Comparison of ENCODE assay signal across 8 cellular contexts in genomic region chr11:120431633-120432032, GRCh38.
DNase-seq lines count a peak whose midpoint lies in the region; ATAC-seq, FAIRE-seq and TF ChIP-seq lines count a peak whose summit lies in the region.

No MANE protein-coding gene starts in this region.

- DNase-seq in HPDE6-E6E7 (ENCODE audit: extremely low spot score) (peak; percentile 15), K562 (ENCODE audit: extremely low read depth in 1 of 4, low spot score in 3 of 4) (peak; percentile 17 to 41 (median 26)), lower lobe of right lung (no peak), ureter (ENCODE audit: low spot score) (no peak), NCI-H526 (lab: John Stamatoyannopoulos, UW) (no peak)

- TF ChIP-seq RAD21 in K562 (CRISPR knock-in tag; conservative IDR thresholded peaks at IDR 0.05 in 1 of 2, IDR thresholded peaks at IDR 0.05 in 1 of 2), result no peak

- WGBS in K562 (ENCODE audit: insufficient coverage, low coverage, missing lambda C conversion rate), result 86% methylated on average over 3 of the region's 3 CpGs

- H3K79me2 ChIP-seq in K562 (ENCODE audit: control insufficient read depth, insufficient read depth, low read length), result no peaks in the 10 kb centered on the region

- ATAC-seq in K562 (peak; percentile 98), lower lobe of right lung (peak; percentile 54 to 61), HG02884 (IDR thresholded peaks at IDR 0.05; ENCODE audit: unreplicated experiment) (no peak), HG02852 (IDR thresholded peaks at IDR 0.05; ENCODE audit: unreplicated experiment) (no peak)

- no peak overlapping the region for H2AFZ ChIP-seq in K562 (ENCODE audit: low read depth, low read length)

- no TSS peak for BruUV-seq in K562 (replicated peaks; lab: Mats Ljungman, UMichigan)

- H3K36me3 ChIP-seq in K562 (ENCODE audit: control insufficient read depth, insufficient read depth, low read length), result peaks cover 42% of the 10 kb centered on the region
- H3K36me3 ChIP-seq in lower lobe of right lung, result peaks cover 38% of the 10 kb centered on the region

- H3K4me1 ChIP-seq in K562 (replicated peaks in 1 of 2; ENCODE audit: control insufficient read depth in 2 of 2, insufficient read depth in 2 of 2, low read length in 2 of 2), result no peaks in the 10 kb centered on the region; a peak in 1 of 5 replicates
- peaks cover 15% of the 10 kb centered on the region for H3K4me1 ChIP-seq in lower lobe of right lung

- no peak overlapping the region for H3K4me2 ChIP-seq in K562 (ENCODE audit: insufficient read depth, low read length)

- no peaks in the 10 kb centered on the region for H3K9me1 ChIP-seq in K562 (ENCODE audit: control insufficient read depth, insufficient read depth, low read length)

- no peak overlapping the region for H3K27ac ChIP-seq in C4-2B
- H3K27ac ChIP-seq in K562 (ENCODE audit: extremely low read depth, low read depth, low read length), result peak overlapping the region; percentile 2; the same call in 1 of the 3 replicates
- H3K27ac ChIP-seq in lower lobe of right lung, result peak overlapping the region; percentile 48

- POLR2A ChIA-PET in K562 (lab: Yijun Ruan, JAX), result interaction anchor here (1.2 kb wide), 1 partner anchor 9 kb away, joined by 5 read pairs; no protein-coding TSS in a partner anchor

- H3K9me3 ChIP-seq in K562 (replicated peaks; ENCODE audit: control insufficient read depth, insufficient read depth, low read depth, low read length) (no peaks in the 10 kb centered on the region), lower lobe of right lung (no peaks in the 10 kb centered on the region)

- intact Hi-C loops in K562 (cut with micrococcal nuclease) (no loop called here), lower lobe of right lung (cut with DNase I) (no loop called here)

- in situ Hi-C loops in K562 (cut with MboI), result no loop called here

- H3K9ac ChIP-seq in K562 (ENCODE audit: insufficient read depth in 1 of 2, low read depth in 2 of 2, low read length in 2 of 2), result no peak overlapping the region

- CTCF ChIA-PET in K562 (lab: Yijun Ruan, JAX; ENCODE audit: low intra/inter-chr PET ratio), result no interaction called here

- no peak for TF ChIP-seq EP300 in K562 (IDR thresholded peaks at IDR 0.05; ENCODE audit: low read length)

- H3K4me3 ChIP-seq in K562 (no peak overlapping the region), lower lobe of right lung (no peak overlapping the region)

- TF ChIP-seq POLR2A in K562 (conservative IDR thresholded peaks at IDR 0.05), result no peak

- no peaks in the 10 kb centered on the region for H3K27me3 ChIP-seq in K562 (ENCODE audit: control insufficient read depth in 2 of 2, insufficient read depth in 2 of 2, low read length in 2 of 2)
- H3K27me3 ChIP-seq in lower lobe of right lung (ENCODE audit: low read depth), result no peaks in the 10 kb centered on the region

- peak; percentile 55 for FAIRE-seq in K562 (lab: Jason Lieb, UNC)

- TF ChIP-seq CTCF in C4-2B (conservative IDR thresholded peaks at IDR 0.05) (peak; percentile 34), K562 (IDR thresholded peaks at IDR 0.05 in 2 of 3, conservative IDR thresholded peaks at IDR 0.05 in 1 of 3; ENCODE audit: insufficient read depth in 2 of 3, low read depth in 1 of 3, low read length in 3 of 3) (peak; percentile 40 to 54 (median 49); a peak in 5 of 6 replicates), lower lobe of right lung (IDR thresholded peaks at IDR 0.05) (peak; percentile 15)

- no peaks in the 10 kb centered on the region for H4K20me1 ChIP-seq in K562 (replicated peaks; ENCODE audit: control insufficient read depth, insufficient read depth, low read length)

TF ChIP-seq in K562, 482 proteins besides CTCF, POLR2A, EP300 and RAD21:
- peak; percentile 75; the same call in 1 of the 2 replicates for TF ChIP-seq CHAMP1 (IDR thresholded peaks at IDR 0.05)
- peak; percentile 77 for TF ChIP-seq CC2D1A (IDR thresholded peaks at IDR 0.05)
- peak; percentile 64 for TF ChIP-seq SP2 (IDR thresholded peaks at IDR 0.05; ENCODE audit: extremely low read depth, low read depth, low read length, poor library complexity, severe bottlenecking)
- TF ChIP-seq BCLAF1 (IDR thresholded peaks at IDR 0.05; ENCODE audit: borderline replicate concordance in 1 of 2, control insufficient read depth in 1 of 2, low read depth in 2 of 2, low read length in 1 of 2), result 0 out of 4 replicates have a peak, but pooled peaks of 1 of the 2 experiments have one; percentile 24
- TF ChIP-seq ZNF561 (CRISPR knock-in tag; conservative IDR thresholded peaks at IDR 0.05), result no peak
- TF ChIP-seq SNIP1 (IDR thresholded peaks at IDR 0.05; ENCODE audit: low read depth), result peak; percentile 79

Comparison
In these comparisons a context has a peak if more than half of its experiments do, and no peak if none do; other contexts are left out.
1. DNase-seq: peak in HPDE6-E6E7 (single experiment) and K562 (4 of 4); none in lower lobe of right lung (single experiment), ureter (single experiment) and NCI-H526 (0 of 2).
2. ATAC-seq: peak in K562 (single experiment) and lower lobe of right lung (2 of 2); none in HG02884 (single experiment) and HG02852 (single experiment).
3. Peak in every context shown above with its lines, with median percentiles within 50 percentile points of each other: CTCF ChIP-seq.